20 cellular contexts compared by ENCODE assay signal in the genomic region with DNA sequence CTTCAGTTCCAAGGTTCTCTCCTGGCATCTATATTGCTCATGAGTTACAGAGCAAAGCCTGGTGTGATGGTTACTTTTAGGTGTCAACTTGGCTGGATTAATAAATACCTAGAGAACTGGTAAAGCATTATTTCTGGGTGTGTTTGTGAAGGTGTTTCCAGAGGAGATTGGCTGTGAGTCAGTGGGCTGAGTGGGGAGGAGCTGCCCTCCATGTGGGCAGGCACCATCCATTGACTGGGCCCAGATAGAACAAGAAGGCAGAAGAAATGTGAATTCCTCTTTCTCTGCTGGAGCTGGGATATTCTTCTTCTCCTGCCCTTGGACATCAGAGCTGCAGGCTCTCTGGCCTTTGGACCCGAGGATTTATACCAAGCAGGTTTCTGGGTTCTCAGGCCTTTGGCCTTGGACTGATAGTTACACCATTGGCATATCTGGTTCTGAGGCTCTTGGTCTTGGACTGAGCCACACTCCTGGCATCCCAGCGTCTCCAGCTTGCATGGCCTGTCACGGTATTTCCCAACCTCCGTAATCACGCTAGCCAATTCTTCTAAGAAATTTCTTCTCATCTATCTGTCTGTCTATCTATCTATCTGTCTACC. TPM values are rescaled to one million over a fixed set of nuclear protein-coding genes. Genes with fewer than 3 reads are reported as not detected.
DNase-seq lines count a peak whose midpoint lies in the region; ATAC-seq, FAIRE-seq and TF ChIP-seq lines count a peak whose summit lies in the region.
"Had no signal": no experiment of that assay in that cellular context is flagged by ENCODE, and none has a peak within 500 bp of the region (broad histone marks: within the 10 kb centered on the region; RNA-seq: fewer than 3 reads in every experiment).

No MANE protein-coding gene starts in this region.

- H2AFZ ChIP-seq in HepG2 (ENCODE audit: low read length), result no peak overlapping the region

- no peaks in the 10 kb centered on the region for H3K9me3 ChIP-seq in colonic mucosa
- H3K9me3 ChIP-seq in pancreas, result no peaks in the 10 kb centered on the region
- no peaks in the 10 kb centered on the region for H3K9me3 ChIP-seq in HepG2 (ENCODE audit: low read length)

- no peaks in the 10 kb centered on the region for H3K36me3 ChIP-seq in colonic mucosa
- no peaks in the 10 kb centered on the region for H3K36me3 ChIP-seq in pancreas
- no peaks in the 10 kb centered on the region for H3K36me3 ChIP-seq in HepG2 (replicated peaks in 1 of 2; ENCODE audit: control insufficient read depth in 1 of 2, insufficient read depth in 2 of 2, low read length in 2 of 2)

- no TSS peak for BruUV-seq in HepG2 (replicated peaks; lab: Mats Ljungman, UMichigan)

- TF ChIP-seq EP300 in HepG2 (IDR thresholded peaks at IDR 0.05; ENCODE audit: low read depth in 2 of 2, low read length in 2 of 2), result no peak
- TF ChIP-seq EP300 in HepG2 (CRISPR knock-in tag; IDR thresholded peaks at IDR 0.05; ENCODE audit: borderline replicate concordance), result no peak

- H3K9ac ChIP-seq in colonic mucosa (ENCODE audit: low read depth in 2 of 2, low read length in 2 of 2) (no peak overlapping the region), HepG2 (ENCODE audit: insufficient read depth, low read depth, low read length) (no peak overlapping the region)
- H3K9ac ChIP-seq: KMS-11 had no signal

- in situ Hi-C loops in Caki2 (cut with HindIII; ENCODE audit: low pct_unique_long_range_greater_than_20kb, low sequenced_read_pairs), result no loop called here
- in situ Hi-C loops in HepG2 (cut with HindIII; ENCODE audit: extremely low pct_ligation_motif_present, low pct_unique_long_range_greater_than_20kb), result no loop called here

- no peaks in the 10 kb centered on the region for H3K79me2 ChIP-seq in HepG2 (ENCODE audit: insufficient read depth, low read length)

- FAIRE-seq in pancreas (lab: Jason Lieb, UNC) (no peak), HepG2 (lab: Jason Lieb, UNC) (no peak)
- FAIRE-seq: D721Med, GM12892, GM18507, H54 had no signal

- POLR2A ChIA-PET in HepG2 (lab: Yijun Ruan, JAX), result no interaction called here

- no peak for TF ChIP-seq CTCF in colonic mucosa (IDR thresholded peaks at IDR 0.05)
- no peak for TF ChIP-seq CTCF in pancreas (IDR thresholded peaks at IDR 0.05)
- TF ChIP-seq CTCF in HepG2 (CRISPR knock-in tag; IDR thresholded peaks at IDR 0.05), result no peak

- no peak for TF ChIP-seq RAD21 in HepG2 (CRISPR knock-in tag; IDR thresholded peaks at IDR 0.05)

- H3K4me1 ChIP-seq in colonic mucosa, result peaks cover 9% of the 10 kb centered on the region
- H3K4me1 ChIP-seq in pancreas, result peaks cover 37 to 47% (median 39%) of the 10 kb centered on the region in 3 donors
- H3K4me1 ChIP-seq in HepG2 (ENCODE audit: insufficient read depth, low read length), result no peaks in the 10 kb centered on the region

- H3K27ac ChIP-seq in colonic mucosa, result peak overlapping the region; percentile 79
- H3K27ac ChIP-seq in pancreas, result peak overlapping the region; percentile 36 to 75 (median 60)
- no peak overlapping the region for H3K27ac ChIP-seq in HepG2 (ENCODE audit: extremely low read length, insufficient read depth, low read length)
- H3K27ac ChIP-seq: KMS-11 had no signal

- H3K27me3 ChIP-seq in colonic mucosa (no peaks in the 10 kb centered on the region), pancreas (no peaks in the 10 kb centered on the region), HepG2 (ENCODE audit: control insufficient read depth in 1 of 2, insufficient read depth in 2 of 2, low read length in 2 of 2) (peaks cover 0 to 5% of the 10 kb centered on the region in 2 experiments; a peak in 2 of 5 replicates)

- DNase-seq in Caki2 (ENCODE audit: low read depth) (peak; percentile 89), colonic mucosa (peak; percentile 70), kidney glomerular epithelial cell (lab: John Stamatoyannopoulos, UW) (peak; percentile 31), pancreas (peak in 3 of 6 donors; percentile 54 to 64 (median 63)), nucleus accumbens (lab: John Stamatoyannopoulos, UW) (no peak), HepG2 (ENCODE audit: low spot score) (no peak)
- DNase-seq: CD4-positive, alpha-beta T cell; DMS79; NCI-H1417 treated with DMSO at 0.1 percent for 48 hours; NCI-H187 treated with DMSO at 0.1 percent for 48 hours; NCI-H2227 treated with DMSO at 0.1 percent for 48 hours; NCI-H524; NCI-H82 had no signal

- no peaks in the 10 kb centered on the region for H4K20me1 ChIP-seq in HepG2 (ENCODE audit: insufficient read depth, low read length)

- CTCF ChIA-PET in HepG2 (lab: Yijun Ruan, JAX; ENCODE audit: low intra/inter-chr PET ratio, low total read pairs), result no interaction called here

- intact Hi-C loops in colonic mucosa (cut with DNase I), result no loop called here
- intact Hi-C loops in pancreas (cut with DNase I), result no loop called here
- intact Hi-C loops in HepG2 (cut with micrococcal nuclease; ENCODE audit: unreplicated experiment), result no loop called here

- WGBS in pancreas, 2 donors, result 27 to 31% methylated on average over 5 of the region's 5 CpGs
- 37% methylated on average over 5 of the region's 5 CpGs for WGBS in HepG2 (ENCODE audit: low lambda C conversion rate)

- TF ChIP-seq POLR2A in HepG2 (IDR thresholded peaks at IDR 0.05; ENCODE audit: insufficient read depth in 1 of 2, low read depth in 2 of 2, low read length in 2 of 2), result no peak

- H3K4me3 ChIP-seq in colonic mucosa (peak overlapping the region; percentile 35), pancreas (peak overlapping the region in 1 of 4 donors; percentile 10), HepG2 (replicated peaks in 1 of 3; ENCODE audit: insufficient read depth in 1 of 3, low read depth in 2 of 3, low read length in 3 of 3) (no peak overlapping the region)

- ATAC-seq in pancreas, result peak; percentile 60 to 80 (median 76)
- ATAC-seq in HG03354 (IDR thresholded peaks at IDR 0.05; ENCODE audit: poor library complexity, severe bottlenecking, unreplicated experiment), result no peak
- no peak for ATAC-seq in HepG2
- ATAC-seq in HG02623 (IDR thresholded peaks at IDR 0.05; ENCODE audit: unreplicated experiment), result no peak

- no peak overlapping the region for H3K4me2 ChIP-seq in HepG2 (ENCODE audit: low read depth, low read length)
- H3K4me2 ChIP-seq: KMS-11 had no signal

TF ChIP-seq in HepG2, 621 proteins besides CTCF, POLR2A, EP300 and RAD21:
- TF ChIP-seq BCL6 (CRISPR knock-in tag; IDR thresholded peaks at IDR 0.05), result no peak
- TF ChIP-seq ZNF263 (CRISPR knock-in tag; IDR thresholded peaks at IDR 0.05), result no peak
- TF ChIP-seq ZNF17 (CRISPR knock-in tag; IDR thresholded peaks at IDR 0.05), result no peak
- TF ChIP-seq ZSCAN21 (CRISPR knock-in tag; IDR thresholded peaks at IDR 0.05; ENCODE audit: borderline replicate concordance), result no peak

RNA-seq across cellular contexts. Expression of a gene that starts 44.5 kb away (rescaled TPM):
- 12.1 and 25.4 TPM in 2 replicates for total RNA-seq in Caki2 (2014; rRNA removed; shearing (Covaris generic); ENCODE audit: low replicate concordance)
- total RNA-seq in colonic mucosa, result 100 to 1,000 TPM; 114 to 205 TPM
- 1 to 10 TPM; 3.0 to 8.1 (median 4.7) TPM for total RNA-seq in pancreas
- 1 to 10 TPM; 2.0 to 2.6 TPM for polyA plus RNA-seq in pancreas
- 0.02 TPM in 1 of 2 replicates, not detected in the other for total RNA-seq in HepG2 (2016; rRNA removed; fragmentation: Illumina TruSeq; extraction: Trizol)
- total RNA-seq in HepG2 (2016; cell fraction: cytosol; rRNA removed; fragmentation: Illumina TruSeq; extraction: Trizol; ENCODE audit: low read depth), result not detected in 2 replicates
- not detected in 2 replicates for total RNA-seq in HepG2 (2016; cell fraction: insoluble cytoplasmic fraction; rRNA removed; fragmentation: Illumina TruSeq; extraction: Trizol)
- not detected in 2 replicates for total RNA-seq in HepG2 (2016; cell fraction: membrane; rRNA removed; fragmentation: Illumina TruSeq; extraction: Trizol)
- not detected in 2 replicates for total RNA-seq in HepG2 (2016; cell fraction: nucleus; rRNA removed; fragmentation: Illumina TruSeq; extraction: Trizol)
- under 0.01 and 0.03 TPM in 2 replicates for polyA plus RNA-seq in HepG2 (2011; rRNA removed)
- 0.03 TPM in 1 of 2 replicates, not detected in the other for polyA plus RNA-seq in HepG2 (2011; cell fraction: cytosol; rRNA removed)
- polyA plus RNA-seq in HepG2 (2011; cell fraction: nucleus; rRNA removed), result 0.05 TPM in 1 of 2 replicates, not detected in the other
- polyA plus RNA-seq in HepG2 (2012), result not detected in 2 replicates
- not detected in 2 replicates for polyA plus RNA-seq in HepG2 (2016; cell fraction: cytosol; fragmentation: Illumina TruSeq; extraction: Trizol; ENCODE audit: low read depth)
- polyA plus RNA-seq in HepG2 (2016; cell fraction: insoluble cytoplasmic fraction; fragmentation: Illumina TruSeq; extraction: Trizol; ENCODE audit: low read depth), result not detected in 2 replicates
- not detected in 2 replicates for polyA plus RNA-seq in HepG2 (2016; cell fraction: membrane; fragmentation: Illumina TruSeq; extraction: Trizol; ENCODE audit: low read depth)
- polyA plus RNA-seq in HepG2 (2016; cell fraction: nucleus; fragmentation: Illumina TruSeq; extraction: Trizol; ENCODE audit: insufficient read depth, low read depth), result not detected in 2 replicates
- polyA minus RNA-seq in HepG2 (2011; rRNA and poly(A)+ RNA removed; ENCODE audit: low replicate concordance), result 0.06 TPM in 1 of 2 replicates, not detected in the other
- not detected in 2 replicates for polyA minus RNA-seq in HepG2 (2011; cell fraction: cytosol; rRNA and poly(A)+ RNA removed)
- not detected in 2 replicates for polyA minus RNA-seq in HepG2 (2011; cell fraction: nucleus; rRNA and poly(A)+ RNA removed)
- total RNA-seq: CD4-positive, alpha-beta T cell had no signal

Comparison
In these comparisons a context has a peak if more than half of its experiments do, and no peak if none do; other contexts are left out.
1. DNase-seq: peak in Caki2 (single experiment), colonic mucosa (single experiment) and kidney glomerular epithelial cell (single experiment); none in nucleus accumbens (0 of 56) and HepG2 (single experiment).
2. ATAC-seq: peak in pancreas (4 of 4); none in HG03354 (single experiment), HepG2 (single experiment) and HG02623 (single experiment).